ENCODE assay signal across 19 cellular contexts in genomic region chr2:95320986-95321767, GRCh38. TPM values are rescaled to one million over a fixed set of nuclear protein-coding genes. Genes with fewer than 3 reads are reported as not detected.
DNase-seq lines count a peak whose midpoint lies in the region; ATAC-seq, FAIRE-seq and TF ChIP-seq lines count a peak whose summit lies in the region.
"Had no signal": no experiment of that assay in that cellular context is flagged by ENCODE, and none has a peak within 500 bp of the region (broad histone marks: within the 10 kb centered on the region; RNA-seq: fewer than 3 reads in every experiment).

No MANE protein-coding gene starts in this region.

- H3K9me3 ChIP-seq in left ventricle myocardium inferior (replicated peaks): no peaks in the 10 kb centered on the region

- no peak overlapping the region for H3K4me3 Mint-ChIP-seq in MCF 10A (ENCODE audit: unreplicated experiment)
- H3K4me3 Mint-ChIP-seq: CD14-positive monocyte had no signal

- H3K27me3 ChIP-seq in left ventricle myocardium inferior (ENCODE audit: low read depth): peaks cover 30% of the 10 kb centered on the region

- H3K27ac Mint-ChIP-seq in MCF 10A (ENCODE audit: low read depth, unreplicated experiment): no peak overlapping the region
- H3K27ac Mint-ChIP-seq: CD14-positive monocyte had no signal

- BruUV-seq in MCF 10A (replicated peaks; lab: Mats Ljungman, UMichigan): no TSS peak

- intact Hi-C loops in Right ventricle myocardium inferior (cut with DNase I): no loop called here
- intact Hi-C loops in left ventricle myocardium inferior (cut with micrococcal nuclease): no loop called here
- intact Hi-C loops in MCF 10A (cut with micrococcal nuclease): no loop called here

- no peak for ATAC-seq in Right ventricle myocardium inferior
- ATAC-seq in GM18907 (IDR thresholded peaks at IDR 0.05; ENCODE audit: unreplicated experiment): no peak

- no peak overlapping the region for H3K27ac ChIP-seq in left ventricle myocardium inferior (replicated peaks)
- H3K27ac ChIP-seq: RWPE1 had no signal

- no peaks in the 10 kb centered on the region for H3K9me3 Mint-ChIP-seq in MCF 10A (ENCODE audit: unreplicated experiment)

- POLR2A ChIA-PET in MCF 10A (lab: Yijun Ruan, JAX): interaction anchor here (0.6 to 1.0 kb wide), 2 partner anchors 12 to 62 kb away, joined by 3 to 4 read pairs; no protein-coding TSS in a partner anchor

- TF ChIP-seq CTCF in left ventricle myocardium inferior (IDR thresholded peaks at IDR 0.05; ENCODE audit: borderline replicate concordance): no peak
- TF ChIP-seq CTCF in HFF-Myc (IDR thresholded peaks at IDR 0.05; ENCODE audit: low read depth, low read length, missing control alignments): no peak
- no peak for TF ChIP-seq CTCF in MCF 10A (IDR thresholded peaks at IDR 0.05; ENCODE audit: unreplicated experiment)

- no peak overlapping the region for H3K4me3 ChIP-seq in left ventricle myocardium inferior
- H3K4me3 ChIP-seq in HFF-Myc (replicated peaks; ENCODE audit: low read depth, low read length): no peak overlapping the region

- DNase-seq in Right ventricle myocardium inferior (ENCODE audit: missing footprints) (peak; percentile 61), left ventricle myocardium inferior (no peak), HFF-Myc (ENCODE audit: extremely low read depth, low read depth) (peak; percentile 41), fibroblast of peridontal ligament (ENCODE audit: extremely low read depth) (peak; percentile 54), urothelium cell line (ENCODE audit: low spot score) (no peak), MCF 10A (ENCODE audit: unreplicated experiment) (no peak), NCI-H69 (lab: John Stamatoyannopoulos, UW) (no peak)
- DNase-seq: 8988T, AML-193, DMS79, H7, NCI-H1105, NCI-H2081, NCI-H2171 treated with DMSO at 0.1 percent for 48 hours, NCI-H446, NCI-H748 treated with DMSO at 0.1 percent for 48 hours had no signal

- H3K4me1 Mint-ChIP-seq in MCF 10A (ENCODE audit: insufficient read depth, unreplicated experiment): peaks cover 34% of the 10 kb centered on the region
- H3K4me1 Mint-ChIP-seq: CD14-positive monocyte had no signal

- H3K36me3 Mint-ChIP-seq in MCF 10A (ENCODE audit: insufficient read depth, unreplicated experiment): no peaks in the 10 kb centered on the region
- H3K36me3 Mint-ChIP-seq: CD14-positive monocyte had no signal

- H3K4me1 ChIP-seq in left ventricle myocardium inferior: no peaks in the 10 kb centered on the region

- peak; percentile 46 for FAIRE-seq in urothelium cell line (lab: Jason Lieb, UNC)

- no peaks in the 10 kb centered on the region for H3K27me3 Mint-ChIP-seq in MCF 10A (ENCODE audit: insufficient read depth, unreplicated experiment)

- CTCF ChIA-PET in MCF 10A (lab: Yijun Ruan, JAX): interaction anchor here (1.0 to 3.5 kb wide), 6 partner anchors 10 to 88 kb away, joined by 5 to 31 read pairs (median 10); partner anchors contain the start of gene FAHD2A

- no peaks in the 10 kb centered on the region for H3K36me3 ChIP-seq in left ventricle myocardium inferior

RNA-seq across cellular contexts. Expression of gene KCNIP3, which starts 24.0 kb away (rescaled TPM):
- total RNA-seq in Right ventricle myocardium inferior (8.7 TPM), left ventricle myocardium inferior (4.6 TPM), MCF 10A (2022) (9.5 and 15.6 TPM in 2 replicates)

RNA-seq across cellular contexts. Expression of gene PROM2, which starts 46.9 kb away (rescaled TPM):
- total RNA-seq in Right ventricle myocardium inferior (0.32 TPM), left ventricle myocardium inferior (1.4 TPM), MCF 10A (2022) (2.6 and 2.8 TPM in 2 replicates)

Comparison
In these comparisons a context has a peak if more than half of its experiments do, and no peak if none do; other contexts are left out.
1. DNase-seq: peak in Right ventricle myocardium inferior (single experiment), HFF-Myc (single experiment) and fibroblast of peridontal ligament (single experiment); none in left ventricle myocardium inferior (single experiment), urothelium cell line (single experiment), MCF 10A (single experiment) and NCI-H69 (single experiment).